ENCODE assay signal across 11 cellular contexts in genomic region chr1:40421694-40422384, GRCh38. TPM values are rescaled to one million over a fixed set of nuclear protein-coding genes. Genes with fewer than 3 reads are reported as not detected.
DNase-seq lines count a peak whose midpoint lies in the region; ATAC-seq and TF ChIP-seq lines count a peak whose summit lies in the region.
"Had no signal": no experiment of that assay in that cellular context is flagged by ENCODE, and none has a peak within 500 bp of the region (broad histone marks: within the 10 kb centered on the region; RNA-seq: fewer than 3 reads in every experiment).

No MANE protein-coding gene starts in this region.

- no peaks in the 10 kb centered on the region for H3K27me3 ChIP-seq in aorta (ENCODE audit: control insufficient read depth in 1 of 2, insufficient read depth in 2 of 2, low read length in 1 of 2)

- peaks cover 5% of the 10 kb centered on the region for H3K9me3 Mint-ChIP-seq in nephron progenitor cell

- peaks cover 0 to 5% of the 10 kb centered on the region in 2 donors for H3K4me1 ChIP-seq in aorta (ENCODE audit: control insufficient read depth in 1 of 2, insufficient read depth in 2 of 2, low read length in 2 of 2)

- H3K27ac ChIP-seq in aorta (ENCODE audit: low read depth in 1 of 2, low read length in 2 of 2), result no peak overlapping the region

- H3K4me1 Mint-ChIP-seq in nephron progenitor cell, result peaks cover 18% of the 10 kb centered on the region

- WGBS in aorta, 2 donors, result 82 to 84% methylated on average over 8 of the region's 8 CpGs

- H3K27me3 Mint-ChIP-seq in nephron progenitor cell (ENCODE audit: low read depth, poor library complexity), result peaks cover 3% of the 10 kb centered on the region

- H3K9me3 ChIP-seq in aorta (ENCODE audit: control insufficient read depth, low read length), result no peaks in the 10 kb centered on the region

- TF ChIP-seq CTCF in nephron progenitor cell (IDR thresholded peaks at IDR 0.05), result no peak

- ATAC-seq in aorta (ENCODE audit: low FRiP score), result no peak
- no peak for ATAC-seq in HG02642 (IDR thresholded peaks at IDR 0.05; ENCODE audit: poor library complexity, unreplicated experiment)
- ATAC-seq in HG02973 (IDR thresholded peaks at IDR 0.05; ENCODE audit: unreplicated experiment), result no peak

- peak overlapping the region; percentile 80 for H3K27ac Mint-ChIP-seq in nephron progenitor cell

- H3K4me3 Mint-ChIP-seq in nephron progenitor cell, result no peak overlapping the region

- intact Hi-C loops in aorta (cut with DNase I), result no loop called here

- H3K36me3 Mint-ChIP-seq in nephron progenitor cell (ENCODE audit: low read depth), result peaks cover 38% of the 10 kb centered on the region

- H3K4me3 ChIP-seq in aorta (ENCODE audit: low read length in 2 of 2), result no peak overlapping the region
- H3K4me3 ChIP-seq: skin epidermis had no signal

- no peaks in the 10 kb centered on the region for H3K36me3 ChIP-seq in aorta (ENCODE audit: control insufficient read depth in 1 of 2, insufficient read depth in 2 of 2, low read length in 1 of 2)

- DNase-seq in DMS153 (lab: John Stamatoyannopoulos, UW) (peak; percentile 60), NCI-H1092 treated with DMSO at 0.1 percent for 48 hours (lab: John Stamatoyannopoulos, UW) (peak; percentile 80), astrocyte of the hippocampus (ENCODE audit: low read depth, low spot score) (peak; percentile 36), nephron progenitor cell (no peak), aorta (no peak)
- DNase-seq in NK-92 treated with Interleukin-12 subunit alpha and Interleukin-12 subunit beta, amount 100 ng/mL, for 24 hours (lab: John Stamatoyannopoulos, UW), result no peak
- DNase-seq: T-helper 9 cell, trophoblast cell had no signal

RNA-seq across cellular contexts. Expression of gene ZFP69B, which starts 28.4 kb away (rescaled TPM):
- total RNA-seq in aorta, result 1 to 10 TPM; 2.2 to 2.4 TPM
- 1 to 10 TPM in 1 of 2 donors, under 1 TPM in 1; 0.54 to 2.0 TPM for polyA plus RNA-seq in aorta

RNA-seq across cellular contexts. Expression of gene SMAP2, which starts 48.3 kb away (rescaled TPM):
- total RNA-seq in aorta, result 10 to 100 TPM; 36.9 to 42.2 TPM
- polyA plus RNA-seq in aorta, result 10 to 100 TPM; 10.4 to 33.3 TPM

RNA-seq across cellular contexts. Expression of gene ZFP69, which starts 55.3 kb away (rescaled TPM):
- total RNA-seq in aorta, result 1 to 10 TPM; 3.5 to 3.8 TPM
- 1 to 10 TPM; 2.5 to 3.9 TPM for polyA plus RNA-seq in aorta

Comparison
In these comparisons a context has a peak if more than half of its experiments do, and no peak if none do; other contexts are left out.
1. DNase-seq: peak in DMS153 (single experiment), NCI-H1092 treated with DMSO at 0.1 percent for 48 hours (single experiment) and astrocyte of the hippocampus (single experiment); none in nephron progenitor cell (single experiment), NK-92 treated with Interleukin-12 subunit alpha and Interleukin-12 subunit beta, amount 100 ng/mL, for 24 hours (single experiment) and aorta (0 of 2).